Comparison of ENCODE assay signal across 17 cellular contexts in genomic region chr4:12486995-12487394, GRCh38.
"Had no signal": no experiment of that assay in that cellular context is flagged by ENCODE, and none has a peak within 500 bp of the region (broad histone marks: within the 10 kb centered on the region; RNA-seq: fewer than 3 reads in every experiment).

No MANE protein-coding gene starts in this region.

- H3K9me3 ChIP-seq: adrenal gland, lower lobe of right lung, transverse colon, vagina had no signal

- H3K4me3 ChIP-seq: adrenal gland, lower lobe of right lung, skin epidermis, transverse colon, vagina had no signal

- H3K36me3 ChIP-seq: adrenal gland, lower lobe of right lung, transverse colon, vagina, WERI-Rb-1 had no signal

- H3K27me3 ChIP-seq: adrenal gland, transverse colon, vagina had no signal

- ATAC-seq: activated naive CD4-positive, alpha-beta T cell treated with anti-CD3 and anti-CD28 coated beads, Interleukin-2, amount 50 U/mL, for 72 hours; lower lobe of right lung; T-helper 17 cell had no signal

- DNase-seq: activated CD4-positive, alpha-beta T cell treated with anti-CD3 and anti-CD28 coated beads for 1 hour; activated CD4-positive, alpha-beta T cell treated with anti-CD3 and anti-CD28 coated beads, Interleukin-2, amount 50 U/mL, for 4 hours; activated gamma-delta T cell treated with Interleukin-2 at 50 U/mL for 16 hours; adrenal gland; foreskin melanocyte; glutamatergic neuron; lower lobe of right lung; nephron progenitor cell; stimulated activated CD4-positive, alpha-beta T cell treated with anti-CD3 and anti-CD28 coated beads, Interleukin-2, amount 100 ng/mL, for 48 hours; T-helper 17 cell; transverse colon; WERI-Rb-1 had no signal

- FAIRE-seq: astrocyte, bronchial epithelial cell had no signal

- H3K27ac ChIP-seq: adrenal gland, lower lobe of right lung, skin epidermis, transverse colon, vagina, WERI-Rb-1 had no signal

- H3K4me1 ChIP-seq: adrenal gland, lower lobe of right lung, vagina had no signal
